In the genomic region with DNA sequence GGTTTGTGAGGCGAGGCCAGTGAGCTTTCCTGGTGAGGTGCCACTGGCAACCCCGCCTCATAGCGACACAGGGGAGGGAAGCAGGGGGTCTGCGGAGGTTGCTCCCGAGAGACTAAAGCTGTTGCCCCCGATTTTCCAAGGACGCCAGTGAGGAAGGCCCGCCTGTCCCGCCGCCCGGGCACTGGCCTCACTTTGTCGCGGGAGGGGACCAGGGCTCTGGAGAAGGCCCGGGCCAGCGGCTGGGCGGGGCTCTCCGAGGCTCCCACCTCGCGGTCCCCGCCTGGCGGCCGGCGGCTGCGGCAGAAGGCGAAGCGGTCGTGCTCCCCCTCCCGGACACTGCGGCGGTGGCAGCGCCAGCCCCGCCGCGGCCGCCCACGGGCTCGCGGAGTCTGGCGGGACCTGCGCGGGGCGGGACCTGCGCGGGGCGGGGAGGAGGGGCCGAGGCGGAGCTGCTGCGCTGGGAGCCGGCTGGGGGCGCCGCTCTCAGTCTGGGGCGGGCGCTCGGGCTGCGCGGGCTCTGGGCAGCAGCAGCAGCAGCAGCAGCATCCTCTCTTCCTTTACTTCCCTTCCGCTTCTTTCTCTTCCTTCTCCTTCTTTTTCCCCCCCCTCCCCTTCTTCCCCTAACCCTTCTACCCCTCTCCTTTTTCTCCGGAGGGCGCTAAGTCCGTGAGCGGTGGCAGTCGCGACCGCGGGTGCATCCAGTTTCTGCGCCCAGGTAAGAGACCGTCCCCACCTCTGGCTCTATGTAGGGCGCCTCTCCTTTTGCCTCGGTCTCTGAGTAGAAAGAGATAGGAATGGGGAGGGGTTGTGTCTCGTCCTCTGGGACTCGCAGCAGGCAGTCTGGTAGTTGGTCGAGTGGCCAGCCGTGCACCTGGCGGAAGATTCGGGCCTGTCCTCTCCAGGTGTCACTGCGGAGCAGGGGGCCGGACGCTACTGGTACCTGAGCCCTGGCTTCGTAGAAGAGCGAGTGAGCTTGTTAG, we compare ENCODE assay signal across 8 cellular contexts. TPM values are rescaled to one million over a fixed set of nuclear protein-coding genes. Genes with fewer than 3 reads are reported as not detected.
DNase-seq lines count a peak whose midpoint lies in the region; ATAC-seq, FAIRE-seq and TF ChIP-seq lines count a peak whose summit lies in the region.

A gene with protein sequence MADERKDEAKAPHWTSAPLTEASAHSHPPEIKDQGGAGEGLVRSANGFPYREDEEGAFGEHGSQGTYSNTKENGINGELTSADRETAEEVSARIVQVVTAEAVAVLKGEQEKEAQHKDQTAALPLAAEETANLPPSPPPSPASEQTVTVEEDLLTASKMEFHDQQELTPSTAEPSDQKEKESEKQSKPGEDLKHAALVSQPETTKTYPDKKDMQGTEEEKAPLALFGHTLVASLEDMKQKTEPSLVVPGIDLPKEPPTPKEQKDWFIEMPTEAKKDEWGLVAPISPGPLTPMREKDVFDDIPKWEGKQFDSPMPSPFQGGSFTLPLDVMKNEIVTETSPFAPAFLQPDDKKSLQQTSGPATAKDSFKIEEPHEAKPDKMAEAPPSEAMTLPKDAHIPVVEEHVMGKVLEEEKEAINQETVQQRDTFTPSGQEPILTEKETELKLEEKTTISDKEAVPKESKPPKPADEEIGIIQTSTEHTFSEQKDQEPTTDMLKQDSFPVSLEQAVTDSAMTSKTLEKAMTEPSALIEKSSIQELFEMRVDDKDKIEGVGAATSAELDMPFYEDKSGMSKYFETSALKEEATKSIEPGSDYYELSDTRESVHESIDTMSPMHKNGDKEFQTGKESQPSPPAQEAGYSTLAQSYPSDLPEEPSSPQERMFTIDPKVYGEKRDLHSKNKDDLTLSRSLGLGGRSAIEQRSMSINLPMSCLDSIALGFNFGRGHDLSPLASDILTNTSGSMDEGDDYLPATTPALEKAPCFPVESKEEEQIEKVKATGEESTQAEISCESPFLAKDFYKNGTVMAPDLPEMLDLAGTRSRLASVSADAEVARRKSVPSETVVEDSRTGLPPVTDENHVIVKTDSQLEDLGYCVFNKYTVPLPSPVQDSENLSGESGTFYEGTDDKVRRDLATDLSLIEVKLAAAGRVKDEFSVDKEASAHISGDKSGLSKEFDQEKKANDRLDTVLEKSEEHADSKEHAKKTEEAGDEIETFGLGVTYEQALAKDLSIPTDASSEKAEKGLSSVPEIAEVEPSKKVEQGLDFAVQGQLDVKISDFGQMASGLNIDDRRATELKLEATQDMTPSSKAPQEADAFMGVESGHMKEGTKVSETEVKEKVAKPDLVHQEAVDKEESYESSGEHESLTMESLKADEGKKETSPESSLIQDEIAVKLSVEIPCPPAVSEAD (N-terminal part only) (plus strand): TSS at position 486 of the 980 bp plus-strand sequence. CDS start 229,124 bp downstream, outside the sequence.

- no peaks in the 10 kb centered on the region for H3K9me3 ChIP-seq in left lung

- H3K36me3 ChIP-seq in left lung: no peaks in the 10 kb centered on the region

- ATAC-seq in HG03378 (IDR thresholded peaks at IDR 0.05; ENCODE audit: unreplicated experiment) (peak; percentile 88), left lung (peak; percentile 96)

- no peak for FAIRE-seq in GM19239 (lab: Jason Lieb, UNC)

- intact Hi-C loops in activated CD4-positive, alpha-beta T cell treated with anti-CD3 and anti-CD28 coated beads, Interleukin-2, amount 10 ng/mL, durations not matched to agents 24 days and 14 days (cut with micrococcal nuclease): loop anchor here (2.0 to 10.0 kb wide), 4 partner anchors 89 to 1027 kb away; no protein-coding TSS in a partner anchor
- intact Hi-C loops in left lung (cut with DNase I): loop anchor here in 1 of 2 donors (10.0 kb wide), 1 partner anchor 131 kb away; no protein-coding TSS in a partner anchor

- no peaks in the 10 kb centered on the region for H3K36me3 Mint-ChIP-seq in activated CD4-positive, alpha-beta T cell treated with anti-CD3 and anti-CD28 coated beads, Interleukin-2, amount 10 ng/mL, durations not matched to agents 24 days and 14 days (ENCODE audit: low read depth)

- H3K9me3 Mint-ChIP-seq in activated CD4-positive, alpha-beta T cell treated with anti-CD3 and anti-CD28 coated beads, Interleukin-2, amount 10 ng/mL, durations not matched to agents 24 days and 14 days: no peaks in the 10 kb centered on the region

- H3K4me1 ChIP-seq in left lung: peaks cover 0 to 8% of the 10 kb centered on the region in 2 donors

- DNase-seq in AG20443 (ENCODE audit: low spot score) (peak; percentile 96), GM19239 (ENCODE audit: insufficient read length, low spot score) (peak; percentile 69), NCI-H345 treated with DMSO at 0.1 percent for 48 hours (lab: John Stamatoyannopoulos, UW; ENCODE audit: unreplicated experiment) (peak; percentile 80), dedifferentiated amniotic fluid mesenchymal stem cell (ENCODE audit: extremely low spot score) (peak; percentile 76), left lung (peak; percentile 82 to 94)
- peak; percentile 91 for DNase-seq in activated CD4-positive, alpha-beta T cell treated with anti-CD3 and anti-CD28 coated beads, Interleukin-2, amount 10 ng/mL, durations not matched to agents 24 days and 14 days
- DNase-seq in stimulated activated CD4-positive, alpha-beta T cell treated with anti-CD3 and anti-CD28 coated beads, Interleukin-2, amount 100 ng/mL, for 24 hours: peak; percentile 40 to 76

- peak within 1 kb of the TSS; percentile 45 to 54 for H3K4me3 ChIP-seq in left lung

- H3K27ac Mint-ChIP-seq in activated CD4-positive, alpha-beta T cell treated with anti-CD3 and anti-CD28 coated beads, Interleukin-2, amount 10 ng/mL, durations not matched to agents 24 days and 14 days: peak within 1 kb of the TSS; percentile 43

- H3K27me3 Mint-ChIP-seq in activated CD4-positive, alpha-beta T cell treated with anti-CD3 and anti-CD28 coated beads, Interleukin-2, amount 10 ng/mL, durations not matched to agents 24 days and 14 days: peaks cover 36% of the 10 kb centered on the region

- H3K27ac ChIP-seq in left lung: peak within 1 kb of the TSS; percentile 17 to 37

- H3K4me3 Mint-ChIP-seq in activated CD4-positive, alpha-beta T cell treated with anti-CD3 and anti-CD28 coated beads, Interleukin-2, amount 10 ng/mL, durations not matched to agents 24 days and 14 days: peak within 1 kb of the TSS; percentile 81

- H3K27me3 ChIP-seq in left lung: peaks cover 0 to 32% of the 10 kb centered on the region in 2 donors

- H3K4me1 Mint-ChIP-seq in activated CD4-positive, alpha-beta T cell treated with anti-CD3 and anti-CD28 coated beads, Interleukin-2, amount 10 ng/mL, durations not matched to agents 24 days and 14 days: peaks cover 10% of the 10 kb centered on the region

- peak; percentile 78 to 85 for TF ChIP-seq CTCF in left lung (IDR thresholded peaks at IDR 0.05)

RNA-seq across cellular contexts. Expression of the gene that starts here (rescaled TPM):
- not detected in 2 replicates for total RNA-seq in activated CD4-positive, alpha-beta T cell treated with anti-CD3 and anti-CD28 coated beads, Interleukin-2, amount 10 ng/mL, durations not matched to agents 24 days and 14 days
- 10 to 100 TPM; 26.2 to 67.1 TPM for total RNA-seq in left lung

Comparison
In these comparisons a context has a peak if more than half of its experiments do, and no peak if none do; other contexts are left out.
1. Peak in every context shown above with its lines: DNase-seq, ATAC-seq, H3K4me3 ChIP-seq and H3K27ac ChIP-seq.
2. RNA of the gene that starts here (total RNA-seq): 26.2 to 67.1 TPM in left lung; not detected in activated CD4-positive, alpha-beta T cell treated with anti-CD3 and anti-CD28 coated beads, Interleukin-2, amount 10 ng/mL, durations not matched to agents 24 days and 14 days; every median in the first group is over 10 times any median in the second.
3. Peak in DNase-seq in activated CD4-positive, alpha-beta T cell treated with anti-CD3 and anti-CD28 coated beads, Interleukin-2, amount 10 ng/mL, durations not matched to agents 24 days and 14 days; RNA of the gene not detected or under 1 TPM.